In the genomic region with DNA sequence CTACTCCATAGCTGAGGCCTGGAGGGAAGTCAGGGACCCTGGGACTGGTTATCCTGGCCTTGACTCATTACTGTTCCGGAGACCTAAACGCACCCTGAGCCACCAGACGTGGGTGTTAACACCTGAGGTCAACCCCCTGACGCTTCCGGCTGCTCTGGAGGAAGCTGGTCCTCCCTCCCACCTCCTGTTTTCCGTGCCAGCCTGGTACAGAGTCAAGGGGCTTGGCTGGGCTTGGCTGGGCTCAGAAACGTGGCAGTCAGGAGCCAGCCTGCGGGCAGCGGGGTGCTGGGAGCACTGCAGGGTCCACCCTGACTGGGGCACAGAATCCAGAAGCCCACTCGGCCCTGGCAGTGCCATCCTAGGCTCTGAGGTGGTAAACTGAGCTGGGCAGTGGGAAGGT, we compare ENCODE assay signal across 17 cellular contexts. TPM values are rescaled to one million over a fixed set of nuclear protein-coding genes. Genes with fewer than 3 reads are reported as not detected.
A peak's percentile ranks its signal among the peaks of the same experiment; 100 is the strongest.
DNase-seq lines count a peak whose midpoint lies in the region; ATAC-seq and TF ChIP-seq lines count a peak whose summit lies in the region.
"Had no signal": no experiment of that assay in that cellular context is flagged by ENCODE, and none has a peak within 500 bp of the region (broad histone marks: within the 10 kb centered on the region; RNA-seq: fewer than 3 reads in every experiment).

No MANE protein-coding gene starts in this region.

- CTCF ChIA-PET in Calu3 (lab: Charles Lee): no interaction called here

- WGBS in esophagus, 2 donors: 48 to 67% methylated on average over 10 of the region's 10 CpGs
- WGBS in thyroid gland, 2 donors: 87 to 100% methylated on average over 2 to 9 of the region's 10 CpGs

- no peaks in the 10 kb centered on the region for H3K27me3 Mint-ChIP-seq in Calu3 (ENCODE audit: unreplicated experiment)
- peaks cover 8% of the 10 kb centered on the region for H3K27me3 Mint-ChIP-seq in GM23338 (ENCODE audit: insufficient read depth, low read depth, poor library complexity)

- no peaks in the 10 kb centered on the region for H3F3A ChIP-seq in GM23338 (replicated peaks; ENCODE audit: low read depth)

- no peak overlapping the region for H3K27ac Mint-ChIP-seq in Calu3 (ENCODE audit: unreplicated experiment)
- no peak overlapping the region for H3K27ac Mint-ChIP-seq in GM23338

- H3K36me3 Mint-ChIP-seq in Calu3 (ENCODE audit: insufficient read depth, unreplicated experiment) (peaks cover 27% of the 10 kb centered on the region), GM23338 (ENCODE audit: low read depth) (no peaks in the 10 kb centered on the region)

- H3K9me3 Mint-ChIP-seq in Calu3 (ENCODE audit: low read depth, unreplicated experiment): no peaks in the 10 kb centered on the region
- H3K9me3 Mint-ChIP-seq in GM23338: no peaks in the 10 kb centered on the region; the same call in 2 of the 3 replicates

- no peak for DNase-seq in Calu3
- DNase-seq in UCSD-AML1 (lab: John Stamatoyannopoulos, UW; ENCODE audit: unreplicated experiment): peak; percentile 32
- DNase-seq in thyroid gland: no peak
- DNase-seq in midbrain (lab: John Stamatoyannopoulos, UW): no peak
- DNase-seq in GM23338 (ENCODE audit: low spot score): no peak
- DNase-seq: BE2C, H7, KG1, NCI-H1105 treated with DMSO at 0.1 percent for 48 hours, NCI-H187 treated with DMSO at 0.1 percent for 48 hours, NCI-H2171, NCI-H510A, SIG-M5 had no signal

- H3K4me1 ChIP-seq in esophagus (ENCODE audit: control insufficient read depth in 2 of 2, insufficient read depth in 2 of 2, low read length in 1 of 2) (peaks cover under 1 to 20% of the 10 kb centered on the region in 2 donors), muscle layer of duodenum (ENCODE audit: control insufficient read depth in 1 of 2, insufficient read depth in 2 of 2, low read length in 2 of 2) (peaks cover 0 to 8% of the 10 kb centered on the region in 2 donors), thyroid gland (peaks cover 16 to 34% of the 10 kb centered on the region in 2 donors), GM23338 (ENCODE audit: insufficient read depth) (peaks cover 8% of the 10 kb centered on the region; the same call in 1 of the 2 replicates)
- H3K4me1 ChIP-seq: BE2C had no signal

- H3K9me3 ChIP-seq in esophagus (ENCODE audit: control insufficient read depth in 2 of 2, insufficient read depth in 1 of 2, low read depth in 1 of 2, low read length in 1 of 2): peaks cover 0 to 4% of the 10 kb centered on the region in 2 donors
- H3K9me3 ChIP-seq in muscle layer of duodenum (ENCODE audit: control insufficient read depth in 1 of 2, low read length in 2 of 2): no peaks in the 10 kb centered on the region
- H3K9me3 ChIP-seq in thyroid gland: no peaks in the 10 kb centered on the region
- H3K9me3 ChIP-seq: BE2C had no signal

- H3K4me3 ChIP-seq in esophagus (ENCODE audit: low read depth in 1 of 2, low read length in 2 of 2) (peak overlapping the region; percentile 39 to 68), muscle layer of duodenum (ENCODE audit: low read depth in 1 of 2, low read length in 2 of 2) (peak overlapping the region in 1 of 2 donors; percentile 57), thyroid gland (replicated peaks in 1 of 3) (no peak overlapping the region), GM23338 (no peak overlapping the region)

- ATAC-seq in GM18520 (IDR thresholded peaks at IDR 0.05; ENCODE audit: unreplicated experiment): no peak
- no peak for ATAC-seq in GM23338

- TF ChIP-seq CTCF in Calu3 (IDR thresholded peaks at IDR 0.05; ENCODE audit: unreplicated experiment): no peak
- TF ChIP-seq CTCF in thyroid gland (IDR thresholded peaks at IDR 0.05): no peak
- no peak for TF ChIP-seq CTCF in GM23338 (conservative IDR thresholded peaks at IDR 0.05; ENCODE audit: low read depth in 2 of 2)

- H3K4me3 Mint-ChIP-seq in Calu3 (ENCODE audit: low read depth, unreplicated experiment): peak overlapping the region; percentile 72
- H3K4me3 Mint-ChIP-seq in GM23338: no peak overlapping the region

- H3K9me2 ChIP-seq in GM23338 (ENCODE audit: insufficient read depth): no peaks in the 10 kb centered on the region

- no peaks in the 10 kb centered on the region for H3K79me2 ChIP-seq in GM23338 (replicated peaks; ENCODE audit: insufficient read depth)

- no TSS peak for BruUV-seq in Calu3 (replicated peaks; lab: Mats Ljungman, UMichigan)

- no peak overlapping the region for H3K4me2 ChIP-seq in GM23338

- no peak for TF ChIP-seq POLR2A in thyroid gland (IDR thresholded peaks at IDR 0.05)

- H3K4me1 Mint-ChIP-seq in Calu3 (ENCODE audit: low read depth, unreplicated experiment) (peaks cover 36% of the 10 kb centered on the region), GM23338 (peaks cover 23% of the 10 kb centered on the region)

- peaks cover 0 to 8% of the 10 kb centered on the region in 2 donors for H3K36me3 ChIP-seq in esophagus (ENCODE audit: control insufficient read depth in 2 of 2, insufficient read depth in 2 of 2, low read length in 1 of 2)
- no peaks in the 10 kb centered on the region for H3K36me3 ChIP-seq in muscle layer of duodenum (ENCODE audit: control insufficient read depth in 1 of 2, insufficient read depth in 2 of 2, low read length in 2 of 2)
- H3K36me3 ChIP-seq in thyroid gland: no peaks in the 10 kb centered on the region
- no peaks in the 10 kb centered on the region for H3K36me3 ChIP-seq in GM23338 (ENCODE audit: insufficient read depth)
- H3K36me3 ChIP-seq: BE2C had no signal

- H3K27ac ChIP-seq in esophagus (ENCODE audit: low read depth in 2 of 2, low read length in 1 of 2) (no peak overlapping the region), muscle layer of duodenum (ENCODE audit: low read length) (peak overlapping the region; percentile 78), thyroid gland (no peak overlapping the region), GM23338 (ENCODE audit: low read depth) (no peak overlapping the region)

- intact Hi-C loops in Calu3 (cut with micrococcal nuclease; ENCODE audit: unreplicated experiment) (no loop called here), thyroid gland (cut with DNase I) (no loop called here)

- H4K20me1 ChIP-seq in GM23338 (replicated peaks; ENCODE audit: insufficient read depth): no peaks in the 10 kb centered on the region

- H2AFZ ChIP-seq in GM23338: no peak overlapping the region

- H3K27me3 ChIP-seq in esophagus (ENCODE audit: control insufficient read depth in 1 of 2, insufficient read depth in 2 of 2, low read length in 2 of 2): no peaks in the 10 kb centered on the region
- no peaks in the 10 kb centered on the region for H3K27me3 ChIP-seq in muscle layer of duodenum (ENCODE audit: low read depth, low read length)
- H3K27me3 ChIP-seq in thyroid gland: no peaks in the 10 kb centered on the region
- H3K27me3 ChIP-seq in GM23338 (ENCODE audit: insufficient read depth): no peaks in the 10 kb centered on the region

TF ChIP-seq in GM23338, 12 proteins besides CTCF, POLR2A, EP300 and RAD21 (continues in another document):
- TF ChIP-seq JUNB (IDR thresholded peaks at IDR 0.05; ENCODE audit: unreplicated experiment): no peak
- TF ChIP-seq, protein P1, sequence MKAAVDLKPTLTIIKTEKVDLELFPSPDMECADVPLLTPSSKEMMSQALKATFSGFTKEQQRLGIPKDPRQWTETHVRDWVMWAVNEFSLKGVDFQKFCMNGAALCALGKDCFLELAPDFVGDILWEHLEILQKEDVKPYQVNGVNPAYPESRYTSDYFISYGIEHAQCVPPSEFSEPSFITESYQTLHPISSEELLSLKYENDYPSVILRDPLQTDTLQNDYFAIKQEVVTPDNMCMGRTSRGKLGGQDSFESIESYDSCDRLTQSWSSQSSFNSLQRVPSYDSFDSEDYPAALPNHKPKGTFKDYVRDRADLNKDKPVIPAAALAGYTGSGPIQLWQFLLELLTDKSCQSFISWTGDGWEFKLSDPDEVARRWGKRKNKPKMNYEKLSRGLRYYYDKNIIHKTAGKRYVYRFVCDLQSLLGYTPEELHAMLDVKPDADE (IDR thresholded peaks at IDR 0.05): no peak
- TF ChIP-seq CREB1 (CRISPR knock-in tag; IDR thresholded peaks at IDR 0.05; ENCODE audit: low read depth): no peak

RNA-seq across cellular contexts. Expression of a gene that starts 2.6 kb away (rescaled TPM):
- total RNA-seq in Calu3 (2022) (99.9 and 132 TPM in 2 replicates), thyroid gland (1 to 10 TPM in 2 of 4 donors, under 1 TPM in 1, not detected in 1; 0.83 to 1.5 (median 1.1) TPM)
- polyA plus RNA-seq in esophagus (100 to 1,000 TPM; 101 to 129 TPM), GM23338 (2016; fragmentation: Nextera tagmentation; extraction: Ambion mirVana) (0.35 and 0.58 TPM in 2 replicates)
- 0.04 and 0.10 TPM in 2 replicates for total RNA-seq in GM23338 (2014; rRNA removed; shearing (Covaris generic))
- total RNA-seq: M059J had no signal

RNA-seq across cellular contexts. Expression of a gene that starts 7.3 kb away (rescaled TPM):
- total RNA-seq in Calu3 (2022) (not detected in 2 replicates), thyroid gland (not detected)
- polyA plus RNA-seq in esophagus (under 1 TPM; 0.01 to 0.02 TPM), GM23338 (2016; fragmentation: Nextera tagmentation; extraction: Ambion mirVana) (not detected in 2 replicates)
- not detected in 2 replicates for total RNA-seq in GM23338 (2014; rRNA removed; shearing (Covaris generic))
- total RNA-seq: H7, M059J had no signal

Comparison
In these comparisons a context has a peak if more than half of its experiments do, and no peak if none do; other contexts are left out.
1. H3K4me3 ChIP-seq: peak in esophagus (2 of 2); none in thyroid gland (0 of 3) and GM23338 (single experiment).
2. RNA of a gene that starts 2.6 kb away (total RNA-seq): 99.9 to 132 TPM in Calu3; 0.83 to 1.5 TPM in thyroid gland and 0.04 to 0.10 TPM in GM23338; every median in the first group is over 10 times any median in the second.